9 cellular contexts compared by ENCODE assay signal in genomic region chr3:183435701-183436100, GRCh38. TPM values are rescaled to one million over a fixed set of nuclear protein-coding genes. Genes with fewer than 3 reads are reported as not detected.
DNase-seq lines count a peak whose midpoint lies in the region; ATAC-seq and TF ChIP-seq lines count a peak whose summit lies in the region.
"Had no signal": no experiment of that assay in that cellular context is flagged by ENCODE, and none has a peak within 500 bp of the region (broad histone marks: within the 10 kb centered on the region; RNA-seq: fewer than 3 reads in every experiment).

No MANE protein-coding gene starts in this region.

- H3K36me3 Mint-ChIP-seq in CD4-positive, alpha-beta T cell (ENCODE audit: low read depth), result no peaks in the 10 kb centered on the region

- H3K4me3 Mint-ChIP-seq in CD4-positive, alpha-beta T cell, result no peak overlapping the region

- CTCF ChIA-PET in CD4-positive, alpha-beta T cell (lab: Charles Lee), result no interaction called here

- no peaks in the 10 kb centered on the region for H3K9me3 ChIP-seq in BE2C
- H3K9me3 ChIP-seq in CD4-positive, alpha-beta T cell (ENCODE audit: control insufficient read depth, low read length), result no peaks in the 10 kb centered on the region

- DNase-seq in activated T-cell treated with anti-CD3 and anti-CD28 coated beads, Interleukin-2, amount 50 U/mL, for 48 hours, result peak; percentile 43 to 51
- DNase-seq in SK-N-DZ (ENCODE audit: low spot score) (no peak), BE2C (no peak), NCI-H1694 treated with DMSO at 0.1 percent for 48 hours (lab: John Stamatoyannopoulos, UW) (no peak)
- no peak for DNase-seq in CD4-positive, alpha-beta T cell
- DNase-seq: trophoblast cell had no signal

- peaks cover 5% of the 10 kb centered on the region for H3K4me1 Mint-ChIP-seq in CD4-positive, alpha-beta T cell (ENCODE audit: low read depth)

- H3K27me3 Mint-ChIP-seq in CD4-positive, alpha-beta T cell, result no peaks in the 10 kb centered on the region

- H3K36me3 ChIP-seq in BE2C, result no peaks in the 10 kb centered on the region

- H3K4me3 ChIP-seq in BE2C (ENCODE audit: low read depth, low read length), result no peak overlapping the region

- H3K27ac Mint-ChIP-seq in CD4-positive, alpha-beta T cell, result no peak overlapping the region

- POLR2A ChIA-PET in CD4-positive, alpha-beta T cell (lab: Charles Lee), result no interaction called here

- peaks cover 5% of the 10 kb centered on the region for H3K9me3 Mint-ChIP-seq in CD4-positive, alpha-beta T cell

- H3K4me1 ChIP-seq in BE2C, result peaks cover 14% of the 10 kb centered on the region

- H3K27me3 ChIP-seq in BE2C, result no peaks in the 10 kb centered on the region
- no peaks in the 10 kb centered on the region for H3K27me3 ChIP-seq in CD4-positive, alpha-beta T cell (ENCODE audit: control insufficient read depth, insufficient read depth, low read length)

- intact Hi-C loops in CD4-positive, alpha-beta T cell (cut with DNase I, micrococcal nuclease), result no loop called here

- peak; percentile 83 for ATAC-seq in GM19395 (IDR thresholded peaks at IDR 0.05; ENCODE audit: unreplicated experiment)
- ATAC-seq in HG03135 (IDR thresholded peaks at IDR 0.05; ENCODE audit: unreplicated experiment), result peak; percentile 76
- ATAC-seq in CD4-positive, alpha-beta T cell (ENCODE audit: poor library complexity), result no peak

- H3K27ac ChIP-seq in CD4-positive, alpha-beta T cell (ENCODE audit: low read depth, low read length), result no peak overlapping the region

- TF ChIP-seq CTCF in GM12874 (IDR thresholded peaks at IDR 0.05; ENCODE audit: insufficient read depth, low read depth, low read length), result peak; percentile 20; the same call in 1 of the 2 replicates
- TF ChIP-seq CTCF in BE2C (IDR thresholded peaks at IDR 0.05; ENCODE audit: low read depth, low read length), result no peak
- TF ChIP-seq CTCF in CD4-positive, alpha-beta T cell (IDR thresholded peaks at IDR 0.05), result no peak

RNA-seq across cellular contexts. Expression of gene MCF2L2, which starts 7.3 kb away (rescaled TPM):
- polyA plus RNA-seq in SK-N-DZ (2014; cell fraction: cytosol; rRNA removed), result 6.6 and 8.0 TPM in 2 replicates
- 9.2 and 10.1 TPM in 2 replicates for polyA plus RNA-seq in SK-N-DZ (2014; cell fraction: nucleus; rRNA removed)
- 4.8 TPM for polyA plus RNA-seq in BE2C (2012; ENCODE audit: insufficient read depth, insufficient read length, low read depth)
- 1 to 10 TPM; 3.8 to 4.1 TPM for total RNA-seq in CD4-positive, alpha-beta T cell

Comparison
In these comparisons a context has a peak if more than half of its experiments do, and no peak if none do; other contexts are left out.
1. DNase-seq: peak in activated T-cell treated with anti-CD3 and anti-CD28 coated beads, Interleukin-2, amount 50 U/mL, for 48 hours (2 of 2); none in SK-N-DZ (single experiment), BE2C (single experiment), CD4-positive, alpha-beta T cell (0 of 10) and NCI-H1694 treated with DMSO at 0.1 percent for 48 hours (single experiment).